8 cellular contexts compared by ENCODE assay signal in genomic region chr16:28984619-28985135, GRCh38. TPM values are rescaled to one million over a fixed set of nuclear protein-coding genes. Genes with fewer than 3 reads are reported as not detected.
DNase-seq lines count a peak whose midpoint lies in the region; ATAC-seq, FAIRE-seq and TF ChIP-seq lines count a peak whose summit lies in the region.

A gene with protein sequence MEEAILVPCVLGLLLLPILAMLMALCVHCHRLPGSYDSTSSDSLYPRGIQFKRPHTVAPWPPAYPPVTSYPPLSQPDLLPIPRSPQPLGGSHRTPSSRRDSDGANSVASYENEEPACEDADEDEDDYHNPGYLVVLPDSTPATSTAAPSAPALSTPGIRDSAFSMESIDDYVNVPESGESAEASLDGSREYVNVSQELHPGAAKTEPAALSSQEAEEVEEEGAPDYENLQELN (plus strand): TSS chr16:28985052. CDS start chr16:28985418, 366 bp downstream.

- no peak for TF ChIP-seq CTCF in GM12878 (IDR thresholded peaks at IDR 0.05 in 2 of 3, conservative IDR thresholded peaks at IDR 0.05 in 1 of 3; ENCODE audit: control insufficient read depth in 2 of 3, extremely low read depth in 1 of 3, insufficient read depth in 1 of 3, low read depth in 3 of 3, low read length in 3 of 3)

- no peak within 1 kb of the TSS for H3K4me3 ChIP-seq in GM12878
- no peak within 1 kb of the TSS for H3K4me3 ChIP-seq in MG63

- TF ChIP-seq RAD21 in GM12878 (IDR thresholded peaks at IDR 0.05; ENCODE audit: insufficient read depth, low read depth, low read length): no peak

- no peak for FAIRE-seq in GM12878 (lab: Jason Lieb, UNC)

- peaks cover 12% of the 10 kb centered on the region for H3K4me1 ChIP-seq in GM12878 (ENCODE audit: control insufficient read depth, insufficient read depth, low read length)

- in situ Hi-C loops in GM12878 (cut with MboI): no loop called here

- TF ChIP-seq POLR2A in GM12878 (IDR thresholded peaks at IDR 0.05; ENCODE audit: low read depth, low read length): no peak; the same call in 1 of the 2 replicates

- POLR2A ChIA-PET in GM12878 (lab: Charles Lee): interaction anchor here (0.7 to 1.1 kb wide), 2 partner anchors 11 to 36 kb away, joined by 3 to 8 read pairs; no protein-coding TSS in a partner anchor

- H3K4me2 ChIP-seq in GM12878 (ENCODE audit: control insufficient read depth, insufficient read depth): peak within 1 kb of the TSS; percentile 74

- H3K36me3 ChIP-seq in GM12878 (ENCODE audit: control insufficient read depth in 2 of 2, insufficient read depth in 2 of 2, low read length in 1 of 2): peaks cover 0 to 10% of the 10 kb centered on the region in 2 experiments; a peak in 3 of 4 replicates
- H3K36me3 ChIP-seq in MG63: peaks cover 19% of the 10 kb centered on the region

- CTCF ChIA-PET in GM12878 (lab: Yijun Ruan, JAX): interaction anchor here (1.0 kb wide), 1 partner anchor 21 kb away, joined by 3 read pairs; no protein-coding TSS in a partner anchor

- peak within 1 kb of the TSS; percentile 39; the same call in 1 of the 2 replicates for H3K9ac ChIP-seq in GM12878 (ENCODE audit: control insufficient read depth, insufficient read depth, low read length)

- SMC1A ChIA-PET in GM12878 (lab: Charles Lee; ENCODE audit: uncharacterized antibody, unreplicated experiment): interaction anchor here (0.6 to 1.4 kb wide), 3 partner anchors 31 to 36 kb away, joined by 3 read pairs; no protein-coding TSS in a partner anchor

- H2AFZ ChIP-seq in GM12878 (ENCODE audit: control insufficient read depth, low read depth, low read length): peak within 1 kb of the TSS; percentile 68

- no TSS peak for BruUV-seq in GM12878 (replicated peaks; lab: Mats Ljungman, UMichigan)

- no peaks in the 10 kb centered on the region; the same call in 2 of the 3 replicates for H3K9me3 ChIP-seq in GM12878 (replicated peaks; ENCODE audit: control insufficient read depth, insufficient read depth, low read length)
- H3K9me3 ChIP-seq in MG63: 0 out of 2 replicates have a peak, but pooled peaks cover 5% of the 10 kb centered on the region

- H4K20me1 ChIP-seq in GM12878 (ENCODE audit: control insufficient read depth, insufficient read depth): no peaks in the 10 kb centered on the region

- DNase-seq in T-helper 22 cell (ENCODE audit: low read depth): peak; percentile 74
- no peak for DNase-seq in GM12878 (ENCODE audit: low read depth, low spot score)
- peak; percentile 47 to 61 for DNase-seq in stimulated activated CD4-positive, alpha-beta T cell treated with anti-CD3 and anti-CD28 coated beads, Interleukin-2, amount 100 ng/mL, for 48 hours
- no peak for DNase-seq in NCI-H1417 treated with DMSO at 0.1 percent for 48 hours (lab: John Stamatoyannopoulos, UW)
- DNase-seq in MG63: no peak

- H3K27me3 ChIP-seq in GM12878 (replicated peaks in 1 of 2; ENCODE audit: control insufficient read depth in 2 of 2, insufficient read depth in 2 of 2, low read length in 1 of 2): no peaks in the 10 kb centered on the region
- H3K27me3 ChIP-seq in MG63: no peaks in the 10 kb centered on the region

- RAD21 ChIA-PET in GM12878 (lab: Charles Lee; ENCODE audit: unreplicated experiment): interaction anchor here (0.5 to 1.8 kb wide), 5 partner anchors 11 to 940 kb away, joined by 3 to 10 read pairs (median 4); partner anchors contain the start of gene SPNS1

- intact Hi-C loops in GM12878 (cut with micrococcal nuclease; ENCODE audit: unreplicated experiment): no loop called here

- no peaks in the 10 kb centered on the region for H3K79me2 ChIP-seq in GM12878 (ENCODE audit: control insufficient read depth, insufficient read depth, low read length)

- TF ChIP-seq EP300 in GM12878 (IDR thresholded peaks at IDR 0.05; ENCODE audit: borderline replicate concordance in 1 of 2, control insufficient read depth in 1 of 2, low read depth in 2 of 2, low read length in 2 of 2): no peak

- peak within 1 kb of the TSS; percentile 76 for H3K27ac ChIP-seq in GM12878 (ENCODE audit: control insufficient read depth, insufficient read depth)

- ATAC-seq in HG02678 (IDR thresholded peaks at IDR 0.05; ENCODE audit: unreplicated experiment) (peak; percentile 66), GM12878 (peak; percentile 89), GM19452 (IDR thresholded peaks at IDR 0.05; ENCODE audit: unreplicated experiment) (no peak), GM19328 (IDR thresholded peaks at IDR 0.05; ENCODE audit: unreplicated experiment) (no peak)

- 27% methylated on average over 14 of the region's 24 CpGs for WGBS in GM12878 (ENCODE audit: insufficient coverage, insufficient replicate concordance, low lambda C conversion rate, missing lambda C conversion rate)

TF ChIP-seq in GM12878, 131 proteins besides CTCF, POLR2A, EP300 and RAD21:
- TF ChIP-seq DPF2 (IDR thresholded peaks at IDR 0.05) (peak; percentile 61; the same call in 1 of the 2 replicates), RUNX3 (IDR thresholded peaks at IDR 0.05; ENCODE audit: low read length) (no peak), MTA3 (IDR thresholded peaks at IDR 0.05; ENCODE audit: borderline replicate concordance, low read length) (no peak), IKZF1 (conservative IDR thresholded peaks at IDR 0.05) (peak; percentile 76), MEF2A (IDR thresholded peaks at IDR 0.05; ENCODE audit: insufficient read depth, low read depth, low read length) (no peak), IKZF2 (IDR thresholded peaks at IDR 0.05) (peak; percentile 24 to 26; a peak in 1 of 4 replicates), GATAD2B (conservative IDR thresholded peaks at IDR 0.05; ENCODE audit: low read depth) (peak; percentile 53), BHLHE40 (IDR thresholded peaks at IDR 0.05; ENCODE audit: borderline replicate concordance in 1 of 2, low read depth in 2 of 2, low read length in 1 of 2) (no peak; a peak in 1 of 4 replicates)
- TF ChIP-seq, protein P1, sequence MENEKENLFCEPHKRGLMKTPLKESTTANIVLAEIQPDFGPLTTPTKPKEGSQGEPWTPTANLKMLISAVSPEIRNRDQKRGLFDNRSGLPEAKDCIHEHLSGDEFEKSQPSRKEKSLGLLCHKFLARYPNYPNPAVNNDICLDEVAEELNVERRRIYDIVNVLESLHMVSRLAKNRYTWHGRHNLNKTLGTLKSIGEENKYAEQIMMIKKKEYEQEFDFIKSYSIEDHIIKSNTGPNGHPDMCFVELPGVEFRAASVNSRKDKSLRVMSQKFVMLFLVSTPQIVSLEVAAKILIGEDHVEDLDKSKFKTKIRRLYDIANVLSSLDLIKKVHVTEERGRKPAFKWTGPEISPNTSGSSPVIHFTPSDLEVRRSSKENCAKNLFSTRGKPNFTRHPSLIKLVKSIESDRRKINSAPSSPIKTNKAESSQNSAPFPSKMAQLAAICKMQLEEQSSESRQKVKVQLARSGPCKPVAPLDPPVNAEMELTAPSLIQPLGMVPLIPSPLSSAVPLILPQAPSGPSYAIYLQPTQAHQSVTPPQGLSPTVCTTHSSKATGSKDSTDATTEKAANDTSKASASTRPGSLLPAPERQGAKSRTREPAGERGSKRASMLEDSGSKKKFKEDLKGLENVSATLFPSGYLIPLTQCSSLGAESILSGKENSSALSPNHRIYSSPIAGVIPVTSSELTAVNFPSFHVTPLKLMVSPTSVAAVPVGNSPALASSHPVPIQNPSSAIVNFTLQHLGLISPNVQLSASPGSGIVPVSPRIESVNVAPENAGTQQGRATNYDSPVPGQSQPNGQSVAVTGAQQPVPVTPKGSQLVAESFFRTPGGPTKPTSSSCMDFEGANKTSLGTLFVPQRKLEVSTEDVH (IDR thresholded peaks at IDR 0.05; ENCODE audit: low read depth, partially characterized antibody): no peak

RNA-seq across cellular contexts. Expression of the gene that starts here (rescaled TPM):
- 3.0 and 4.0 TPM in 2 replicates for total RNA-seq in GM12878 (2013; cell fraction: nucleolus; rRNA removed)
- total RNA-seq in GM12878 (2014; rRNA removed): 1.7 and 2.0 TPM in 2 replicates
- total RNA-seq in GM12878 (2014; rRNA removed; fragmentation: Illumina TruSeq; extraction: Trizol): 2.0 and 2.2 TPM in 2 replicates
- 4.0 and 6.9 TPM in 2 replicates for total RNA-seq in GM12878 (2021)
- polyA plus RNA-seq in GM12878 (2011; ENCODE audit: low read depth): 0.64 TPM
- 3.3 and 5.3 TPM in 2 replicates for polyA plus RNA-seq in GM12878 (2011; rRNA removed)
- polyA plus RNA-seq in GM12878 (2011; cell fraction: cytosol; rRNA removed): 11.4 and 12.2 TPM in 2 replicates
- 51.2 and 52.4 TPM in 2 replicates for polyA plus RNA-seq in GM12878 (2011; cell fraction: nucleus; rRNA removed)
- 2.5 and 3.3 TPM in 2 replicates for polyA plus RNA-seq in GM12878 (2012)
- polyA plus RNA-seq in GM12878 (2014; fragmentation: Illumina TruSeq; extraction: Trizol): 1.6 and 2.0 TPM in 2 replicates
- 1 to 10 TPM in 1 of 2 experiments, under 1 TPM in 1; 0.39 to 1.2 TPM for polyA plus RNA-seq in GM12878 (2014; fragmentation: Nextera tagmentation; extraction: Ambion mirVana)
- 4.5 and 8.0 TPM in 2 replicates for polyA plus RNA-seq in GM12878 (2014; rRNA removed)
- polyA plus RNA-seq in GM12878 (2016; fragmentation: Nextera tagmentation; extraction: Ambion mirVana): 1 to 10 TPM; 1.7 to 4.0 TPM
- polyA minus RNA-seq in GM12878 (2011; rRNA and poly(A)+ RNA removed): 8.0 and 8.8 TPM in 2 replicates
- 4.1 and 4.5 TPM in 2 replicates for polyA minus RNA-seq in GM12878 (2011; cell fraction: cytosol; rRNA and poly(A)+ RNA removed)
- 9.7 and 14.4 TPM in 2 replicates for polyA minus RNA-seq in GM12878 (2011; cell fraction: nucleus; rRNA and poly(A)+ RNA removed)
- not detected in 2 replicates for total RNA-seq in MG63 (2014; rRNA removed; shearing (Covaris generic); ENCODE audit: low replicate concordance)

Comparison
In these comparisons a context has a peak if more than half of its experiments do, and no peak if none do; other contexts are left out.
1. ATAC-seq: peak in HG02678 (single experiment) and GM12878 (single experiment); none in GM19452 (single experiment) and GM19328 (single experiment).
2. DNase-seq: peak in T-helper 22 cell (single experiment) and stimulated activated CD4-positive, alpha-beta T cell treated with anti-CD3 and anti-CD28 coated beads, Interleukin-2, amount 100 ng/mL, for 48 hours (2 of 2); none in GM12878 (single experiment), NCI-H1417 treated with DMSO at 0.1 percent for 48 hours (single experiment) and MG63 (single experiment).